ENCODE assay signal across 10 cellular contexts in the genomic region with DNA sequence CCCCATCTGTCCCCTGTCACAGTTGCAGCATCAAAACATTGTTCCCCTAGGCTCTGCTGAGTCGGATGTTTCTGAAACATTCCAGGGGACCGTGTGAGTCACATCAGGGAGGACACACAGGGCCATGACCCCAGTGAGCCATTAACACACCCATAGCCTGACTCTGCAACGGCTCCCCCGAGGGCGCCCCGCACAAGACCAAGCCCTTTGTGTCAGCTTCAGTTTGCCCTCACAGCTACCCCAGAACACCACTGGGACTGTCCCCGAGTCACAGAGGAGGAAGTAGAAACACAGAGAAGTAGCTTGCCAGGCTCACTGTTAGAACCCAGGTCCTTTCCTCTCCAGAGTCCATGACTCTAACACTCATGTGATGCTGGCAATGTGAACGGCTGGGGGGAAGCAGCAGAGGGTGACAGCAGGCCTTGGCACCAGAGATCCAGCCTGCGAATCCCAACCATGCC.
DNase-seq lines count a peak whose midpoint lies in the region; ATAC-seq and TF ChIP-seq lines count a peak whose summit lies in the region.
"Had no signal": no experiment of that assay in that cellular context is flagged by ENCODE, and none has a peak within 500 bp of the region (broad histone marks: within the 10 kb centered on the region; RNA-seq: fewer than 3 reads in every experiment).

No MANE protein-coding gene starts in this region.

- no peaks in the 10 kb centered on the region for H3K36me3 Mint-ChIP-seq in activated T-cell treated with anti-CD3 and anti-CD28 coated beads, Interleukin-2, amount 50 U/mL, for 72 hours (ENCODE audit: insufficient read depth in 2 of 2)

- H3K9me3 ChIP-seq in IMR-90 (ENCODE audit: control insufficient read depth, insufficient read depth, low read length) = no peaks in the 10 kb centered on the region

- peak overlapping the region; percentile 44 for H2AK9ac ChIP-seq in IMR-90 (replicated peaks; ENCODE audit: low read depth, low read length, poor library complexity)

- no peaks in the 10 kb centered on the region; the same call in 1 of the 2 replicates for H3K27me3 ChIP-seq in IMR-90 (ENCODE audit: control insufficient read depth, insufficient read depth, low read length)
- H3K27me3 ChIP-seq: cardiac muscle cell had no signal

- no peak overlapping the region for H2BK20ac ChIP-seq in IMR-90 (ENCODE audit: low read depth, low read length)

- no peak overlapping the region for H3K56ac ChIP-seq in IMR-90 (ENCODE audit: extremely low read depth, insufficient read depth, low read length)

- no peaks in the 10 kb centered on the region for H3K9me3 Mint-ChIP-seq in activated T-cell treated with anti-CD3 and anti-CD28 coated beads, Interleukin-2, amount 50 U/mL, for 72 hours

- H2AFZ ChIP-seq in IMR-90 (replicated peaks; ENCODE audit: low read length, poor library complexity) = peak overlapping the region; percentile 18

- H3K36me3 ChIP-seq in IMR-90 (ENCODE audit: control insufficient read depth, insufficient read depth, low read length) = no peaks in the 10 kb centered on the region
- H3K36me3 ChIP-seq: cardiac muscle cell had no signal

- H3K27ac ChIP-seq in IMR-90 (ENCODE audit: insufficient read depth, low read length) = no peak overlapping the region
- H3K27ac ChIP-seq: cardiac muscle cell had no signal

- H2BK5ac ChIP-seq in IMR-90 (ENCODE audit: low read depth, low read length, poor library complexity, severe bottlenecking) = no peak overlapping the region

- H3K9ac ChIP-seq in IMR-90 (ENCODE audit: low read depth, low read length) = no peak overlapping the region

- ATAC-seq in IMR-90 (ENCODE audit: low read depth) = no peak
- no peak for ATAC-seq in activated T-cell treated with anti-CD3 and anti-CD28 coated beads, Interleukin-2, amount 50 U/mL, for 72 hours (replicated peaks in 1 of 2)
- ATAC-seq in HG03469 (IDR thresholded peaks at IDR 0.05; ENCODE audit: unreplicated experiment) = no peak

- H3K23ac ChIP-seq in IMR-90 (ENCODE audit: low read depth, low read length) = no peak overlapping the region

- H3K4me1 ChIP-seq in IMR-90 (ENCODE audit: control insufficient read depth, insufficient read depth, low read length) = peaks cover 3% of the 10 kb centered on the region

- no peak for TF ChIP-seq RAD21 in IMR-90 (IDR thresholded peaks at IDR 0.05; ENCODE audit: low read length)

- H4K91ac ChIP-seq in IMR-90 (ENCODE audit: insufficient read depth, low read depth, low read length) = no peak overlapping the region

- no peak overlapping the region; the same call in 1 of the 2 replicates for H3K14ac ChIP-seq in IMR-90 (replicated peaks; ENCODE audit: low read depth, low read length)

- no peak overlapping the region for H3K4me3 Mint-ChIP-seq in activated T-cell treated with anti-CD3 and anti-CD28 coated beads, Interleukin-2, amount 50 U/mL, for 72 hours

- no peak overlapping the region for H3K18ac ChIP-seq in IMR-90 (ENCODE audit: low read depth, low read length)

- H2BK15ac ChIP-seq in IMR-90 (ENCODE audit: low read depth, low read length) = no peak overlapping the region

- H3K4me1 Mint-ChIP-seq in activated T-cell treated with anti-CD3 and anti-CD28 coated beads, Interleukin-2, amount 50 U/mL, for 72 hours (ENCODE audit: low read depth) = no peaks in the 10 kb centered on the region

- dilution Hi-C loops in IMR-90 (cut with HindIII; ENCODE audit: low sequenced_read_pairs, unreplicated experiment) = no loop called here

- no peak overlapping the region for H4K5ac ChIP-seq in IMR-90 (ENCODE audit: low read depth, low read length)

- peaks cover 7% of the 10 kb centered on the region for H3K27me3 Mint-ChIP-seq in activated T-cell treated with anti-CD3 and anti-CD28 coated beads, Interleukin-2, amount 50 U/mL, for 72 hours (ENCODE audit: low read depth)

- intact Hi-C loops in IMR-90 (cut with micrococcal nuclease) = no loop called here

- no peak overlapping the region for H3K27ac Mint-ChIP-seq in activated T-cell treated with anti-CD3 and anti-CD28 coated beads, Interleukin-2, amount 50 U/mL, for 72 hours

- no peaks in the 10 kb centered on the region for H3K9me1 ChIP-seq in IMR-90 (ENCODE audit: insufficient read depth, low read length)

- H3K4ac ChIP-seq in IMR-90 (ENCODE audit: low read depth, low read length) = no peak overlapping the region

- in situ Hi-C loops in IMR-90 (cut with MboI; ENCODE audit: low sequenced_read_pairs) = no loop called here

- H3K79me1 ChIP-seq in IMR-90 (ENCODE audit: low read depth in 1 of 2, low read length in 2 of 2) = no peaks in the 10 kb centered on the region

- no peaks in the 10 kb centered on the region for H4K20me1 ChIP-seq in IMR-90 (ENCODE audit: insufficient read depth, low read length)

- peak; percentile 76 for DNase-seq in EH (ENCODE audit: low read depth)
- peak; percentile 7 for DNase-seq in IMR-90
- peak; percentile 33 for DNase-seq in epithelial cell of proximal tubule (ENCODE audit: low read depth)
- DNase-seq in occipital lobe (lab: John Stamatoyannopoulos, UW) = peak; percentile 13
- no peak for DNase-seq in activated CD8-positive, alpha-beta memory T cell treated with anti-CD3 and anti-CD28 coated beads for 24 hours
- DNase-seq in activated T-cell treated with anti-CD3 and anti-CD28 coated beads, Interleukin-2, amount 50 U/mL, for 72 hours = no peak
- no peak for DNase-seq in NCI-H1417 treated with DMSO at 0.1 percent for 48 hours (lab: John Stamatoyannopoulos, UW)
- DNase-seq: NCI-H526 had no signal

- TF ChIP-seq CTCF in IMR-90 (conservative IDR thresholded peaks at IDR 0.05; ENCODE audit: low read depth, low read length) (no peak), epithelial cell of proximal tubule (conservative IDR thresholded peaks at IDR 0.05; ENCODE audit: low read depth, low read length) (no peak)

- POLR2A ChIA-PET in IMR-90 (lab: Charles Lee; ENCODE audit: unreplicated experiment) = no interaction called here

- H3K4me2 ChIP-seq in IMR-90 (ENCODE audit: low read depth, low read length) = no peak overlapping the region

- H2BK120ac ChIP-seq in IMR-90 (ENCODE audit: low read depth, low read length) = no peak overlapping the region

- CTCF ChIA-PET in IMR-90 (lab: Yijun Ruan, JAX) = no interaction called here

- H2AK5ac ChIP-seq in IMR-90 (ENCODE audit: low read depth, low read length) = no peak overlapping the region

- H4K8ac ChIP-seq in IMR-90 (ENCODE audit: low read depth in 2 of 2, low read length in 2 of 2) = no peak overlapping the region

- H3K4me3 ChIP-seq in IMR-90 (ENCODE audit: insufficient read depth, low read depth, low read length) = no peak overlapping the region
- H3K4me3 ChIP-seq in epithelial cell of proximal tubule (ENCODE audit: low read depth, low read length) = no peak overlapping the region
- H3K4me3 ChIP-seq: cardiac muscle cell had no signal

- no peak for TF ChIP-seq POLR2A in IMR-90 (IDR thresholded peaks at IDR 0.05; ENCODE audit: low read depth, low read length)

- no TSS peak for BruUV-seq in IMR-90 (replicated peaks; lab: Mats Ljungman, UMichigan)

- WGBS in IMR-90 (ENCODE audit: extremely low coverage in 2 of 2, insufficient read length in 1 of 2), 2 experiments = no CpG with 5 or more reads among the region's 9 CpGs

TF ChIP-seq in IMR-90, 13 proteins besides CTCF, POLR2A, EP300 and RAD21:
- no peak for TF ChIP-seq MXI1 (IDR thresholded peaks at IDR 0.05; ENCODE audit: borderline replicate concordance, low read depth, low read length)

Comparison
In these comparisons a context has a peak if more than half of its experiments do, and no peak if none do; other contexts are left out.
1. DNase-seq: peak in EH (single experiment), IMR-90 (single experiment), epithelial cell of proximal tubule (single experiment) and occipital lobe (single experiment); none in activated CD8-positive, alpha-beta memory T cell treated with anti-CD3 and anti-CD28 coated beads for 24 hours (single experiment), activated T-cell treated with anti-CD3 and anti-CD28 coated beads, Interleukin-2, amount 50 U/mL, for 72 hours (0 of 2) and NCI-H1417 treated with DMSO at 0.1 percent for 48 hours (single experiment).